ENCODE assay signal across 1 cellular context in genomic region chr1:52404116-52404974, GRCh38.
A peak's percentile ranks its signal among the peaks of the same experiment; 100 is the strongest.
TF ChIP-seq lines count a peak whose summit lies in the region.

Gene ORC1, minus strand, starts transcription at chr1:52404423. Its CDS starts 2,200 bp downstream, at chr1:52402223.
Gene PRPF38A, plus strand, starts transcription at chr1:52404602. Its CDS starts 148 bp downstream, at chr1:52404750.

TF ChIP-seq in HepG2, 621 proteins besides CTCF, POLR2A, EP300 and RAD21 (continued from another document and continues in another):
- no peak for TF ChIP-seq AKNA (CRISPR knock-in tag; IDR thresholded peaks at IDR 0.05; ENCODE audit: borderline replicate concordance)
- TF ChIP-seq ZNF354B (CRISPR knock-in tag; IDR thresholded peaks at IDR 0.05): no peak
- TF ChIP-seq, protein P1, sequence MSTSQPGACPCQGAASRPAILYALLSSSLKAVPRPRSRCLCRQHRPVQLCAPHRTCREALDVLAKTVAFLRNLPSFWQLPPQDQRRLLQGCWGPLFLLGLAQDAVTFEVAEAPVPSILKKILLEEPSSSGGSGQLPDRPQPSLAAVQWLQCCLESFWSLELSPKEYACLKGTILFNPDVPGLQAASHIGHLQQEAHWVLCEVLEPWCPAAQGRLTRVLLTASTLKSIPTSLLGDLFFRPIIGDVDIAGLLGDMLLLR (CRISPR knock-in tag; IDR thresholded peaks at IDR 0.05): peak; percentile 79
- TF ChIP-seq PBX3 (CRISPR knock-in tag; IDR thresholded peaks at IDR 0.05; ENCODE audit: borderline replicate concordance): no peak
- TF ChIP-seq USF2 (IDR thresholded peaks at IDR 0.05; ENCODE audit: low read depth, low read length): no peak
- TF ChIP-seq USF2 (CRISPR knock-in tag; IDR thresholded peaks at IDR 0.05; ENCODE audit: borderline replicate concordance): peak; percentile 28; the same call in 1 of the 2 replicates
- TF ChIP-seq, protein P2, sequence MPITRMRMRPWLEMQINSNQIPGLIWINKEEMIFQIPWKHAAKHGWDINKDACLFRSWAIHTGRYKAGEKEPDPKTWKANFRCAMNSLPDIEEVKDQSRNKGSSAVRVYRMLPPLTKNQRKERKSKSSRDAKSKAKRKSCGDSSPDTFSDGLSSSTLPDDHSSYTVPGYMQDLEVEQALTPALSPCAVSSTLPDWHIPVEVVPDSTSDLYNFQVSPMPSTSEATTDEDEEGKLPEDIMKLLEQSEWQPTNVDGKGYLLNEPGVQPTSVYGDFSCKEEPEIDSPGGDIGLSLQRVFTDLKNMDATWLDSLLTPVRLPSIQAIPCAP (CRISPR knock-in tag; IDR thresholded peaks at IDR 0.05; ENCODE audit: low read depth): no peak
- TF ChIP-seq, protein P3, sequence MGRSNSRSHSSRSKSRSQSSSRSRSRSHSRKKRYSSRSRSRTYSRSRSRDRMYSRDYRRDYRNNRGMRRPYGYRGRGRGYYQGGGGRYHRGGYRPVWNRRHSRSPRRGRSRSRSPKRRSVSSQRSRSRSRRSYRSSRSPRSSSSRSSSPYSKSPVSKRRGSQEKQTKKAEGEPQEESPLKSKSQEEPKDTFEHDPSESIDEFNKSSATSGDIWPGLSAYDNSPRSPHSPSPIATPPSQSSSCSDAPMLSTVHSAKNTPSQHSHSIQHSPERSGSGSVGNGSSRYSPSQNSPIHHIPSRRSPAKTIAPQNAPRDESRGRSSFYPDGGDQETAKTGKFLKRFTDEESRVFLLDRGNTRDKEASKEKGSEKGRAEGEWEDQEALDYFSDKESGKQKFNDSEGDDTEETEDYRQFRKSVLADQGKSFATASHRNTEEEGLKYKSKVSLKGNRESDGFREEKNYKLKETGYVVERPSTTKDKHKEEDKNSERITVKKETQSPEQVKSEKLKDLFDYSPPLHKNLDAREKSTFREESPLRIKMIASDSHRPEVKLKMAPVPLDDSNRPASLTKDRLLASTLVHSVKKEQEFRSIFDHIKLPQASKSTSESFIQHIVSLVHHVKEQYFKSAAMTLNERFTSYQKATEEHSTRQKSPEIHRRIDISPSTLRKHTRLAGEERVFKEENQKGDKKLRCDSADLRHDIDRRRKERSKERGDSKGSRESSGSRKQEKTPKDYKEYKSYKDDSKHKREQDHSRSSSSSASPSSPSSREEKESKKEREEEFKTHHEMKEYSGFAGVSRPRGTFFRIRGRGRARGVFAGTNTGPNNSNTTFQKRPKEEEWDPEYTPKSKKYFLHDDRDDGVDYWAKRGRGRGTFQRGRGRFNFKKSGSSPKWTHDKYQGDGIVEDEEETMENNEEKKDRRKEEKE (IDR thresholded peaks at IDR 0.05): no peak
- TF ChIP-seq, protein P4, sequence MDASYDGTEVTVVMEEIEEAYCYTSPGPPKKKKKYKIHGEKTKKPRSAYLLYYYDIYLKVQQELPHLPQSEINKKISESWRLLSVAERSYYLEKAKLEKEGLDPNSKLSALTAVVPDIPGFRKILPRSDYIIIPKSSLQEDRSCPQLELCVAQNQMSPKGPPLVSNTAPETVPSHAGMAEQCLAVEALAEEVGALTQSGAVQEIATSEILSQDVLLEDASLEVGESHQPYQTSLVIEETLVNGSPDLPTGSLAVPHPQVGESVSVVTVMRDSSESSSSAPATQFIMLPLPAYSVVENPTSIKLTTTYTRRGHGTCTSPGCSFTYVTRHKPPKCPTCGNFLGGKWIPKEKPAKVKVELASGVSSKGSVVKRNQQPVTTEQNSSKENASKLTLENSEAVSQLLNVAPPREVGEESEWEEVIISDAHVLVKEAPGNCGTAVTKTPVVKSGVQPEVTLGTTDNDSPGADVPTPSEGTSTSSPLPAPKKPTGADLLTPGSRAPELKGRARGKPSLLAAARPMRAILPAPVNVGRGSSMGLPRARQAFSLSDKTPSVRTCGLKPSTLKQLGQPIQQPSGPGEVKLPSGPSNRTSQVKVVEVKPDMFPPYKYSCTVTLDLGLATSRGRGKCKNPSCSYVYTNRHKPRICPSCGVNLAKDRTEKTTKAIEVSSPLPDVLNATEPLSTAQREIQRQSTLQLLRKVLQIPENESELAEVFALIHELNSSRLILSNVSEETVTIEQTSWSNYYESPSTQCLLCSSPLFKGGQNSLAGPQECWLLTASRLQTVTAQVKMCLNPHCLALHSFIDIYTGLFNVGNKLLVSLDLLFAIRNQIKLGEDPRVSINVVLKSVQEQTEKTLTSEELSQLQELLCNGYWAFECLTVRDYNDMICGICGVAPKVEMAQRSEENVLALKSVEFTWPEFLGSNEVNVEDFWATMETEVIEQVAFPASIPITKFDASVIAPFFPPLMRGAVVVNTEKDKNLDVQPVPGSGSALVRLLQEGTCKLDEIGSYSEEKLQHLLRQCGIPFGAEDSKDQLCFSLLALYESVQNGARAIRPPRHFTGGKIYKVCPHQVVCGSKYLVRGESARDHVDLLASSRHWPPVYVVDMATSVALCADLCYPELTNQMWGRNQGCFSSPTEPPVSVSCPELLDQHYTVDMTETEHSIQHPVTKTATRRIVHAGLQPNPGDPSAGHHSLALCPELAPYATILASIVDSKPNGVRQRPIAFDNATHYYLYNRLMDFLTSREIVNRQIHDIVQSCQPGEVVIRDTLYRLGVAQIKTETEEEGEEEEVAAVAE (CRISPR knock-in tag; IDR thresholded peaks at IDR 0.05; ENCODE audit: borderline replicate concordance): peak; percentile 53; the same call in 1 of the 2 replicates
- TF ChIP-seq KDM2A (CRISPR knock-in tag; IDR thresholded peaks at IDR 0.05; ENCODE audit: borderline replicate concordance, low read depth): peak; percentile 93
- TF ChIP-seq ZNF431 (CRISPR knock-in tag; IDR thresholded peaks at IDR 0.05; ENCODE audit: borderline replicate concordance, low read depth): peak; percentile 46; the same call in 1 of the 2 replicates
- no peak for TF ChIP-seq ARNT (IDR thresholded peaks at IDR 0.05)
- TF ChIP-seq, protein P5, sequence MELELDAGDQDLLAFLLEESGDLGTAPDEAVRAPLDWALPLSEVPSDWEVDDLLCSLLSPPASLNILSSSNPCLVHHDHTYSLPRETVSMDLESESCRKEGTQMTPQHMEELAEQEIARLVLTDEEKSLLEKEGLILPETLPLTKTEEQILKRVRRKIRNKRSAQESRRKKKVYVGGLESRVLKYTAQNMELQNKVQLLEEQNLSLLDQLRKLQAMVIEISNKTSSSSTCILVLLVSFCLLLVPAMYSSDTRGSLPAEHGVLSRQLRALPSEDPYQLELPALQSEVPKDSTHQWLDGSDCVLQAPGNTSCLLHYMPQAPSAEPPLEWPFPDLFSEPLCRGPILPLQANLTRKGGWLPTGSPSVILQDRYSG (CRISPR knock-in tag; IDR thresholded peaks at IDR 0.05): no peak
- TF ChIP-seq GABPA (IDR thresholded peaks at IDR 0.05; ENCODE audit: low read depth, low read length): peak; percentile 81
- TF ChIP-seq GABPA (CRISPR knock-in tag; IDR thresholded peaks at IDR 0.05; ENCODE audit: low read depth): peak; percentile 99
- peak; percentile 62; the same call in 1 of the 2 replicates for TF ChIP-seq MYC (CRISPR knock-in tag; IDR thresholded peaks at IDR 0.05; ENCODE audit: borderline replicate concordance)
- no peak for TF ChIP-seq ZNF775 (CRISPR knock-in tag; IDR thresholded peaks at IDR 0.05; ENCODE audit: borderline replicate concordance)
- no peak for TF ChIP-seq SSRP1 (CRISPR knock-in tag; IDR thresholded peaks at IDR 0.05)
- no peak for TF ChIP-seq ZNF281 (CRISPR knock-in tag; IDR thresholded peaks at IDR 0.05; ENCODE audit: borderline replicate concordance)
- 0 out of 2 replicates have a peak, but pooled peaks have one; percentile 14 for TF ChIP-seq ZBTB43 (CRISPR knock-in tag; conservative IDR thresholded peaks at IDR 0.05)
- TF ChIP-seq ZNF546 (CRISPR knock-in tag; conservative IDR thresholded peaks at IDR 0.05): no peak
- TF ChIP-seq CAMTA2 (CRISPR knock-in tag; IDR thresholded peaks at IDR 0.05; ENCODE audit: borderline replicate concordance): 0 out of 2 replicates have a peak, but pooled peaks have one; percentile 68
